In genomic region chr7:46742608-46743000, GRCh38 we compare ENCODE assay signal across 17 cellular contexts.
DNase-seq lines count a peak whose midpoint lies in the region; ATAC-seq and TF ChIP-seq lines count a peak whose summit lies in the region.
"Had no signal": no experiment of that assay in that cellular context is flagged by ENCODE, and none has a peak within 500 bp of the region (broad histone marks: within the 10 kb centered on the region; RNA-seq: fewer than 3 reads in every experiment).

No MANE protein-coding gene starts in this region.

- H3K27ac ChIP-seq in mammary epithelial cell (ENCODE audit: insufficient read depth, low read depth, low read length) (no peak overlapping the region), breast epithelium (no peak overlapping the region), trophoblast cell (ENCODE audit: low read depth, low read length) (no peak overlapping the region)
- H3K27ac ChIP-seq: BLaER1 had no signal

- peaks cover 3% of the 10 kb centered on the region for H3K79me1 ChIP-seq in trophoblast cell (ENCODE audit: low read length)

- no peaks in the 10 kb centered on the region for H4K20me1 ChIP-seq in mammary epithelial cell (ENCODE audit: insufficient read depth, low read length)
- H4K20me1 ChIP-seq: BLaER1 had no signal

- TF ChIP-seq CTCF in mammary epithelial cell (conservative IDR thresholded peaks at IDR 0.05 in 1 of 2, IDR thresholded peaks at IDR 0.05 in 1 of 2; ENCODE audit: extremely low read depth in 1 of 2, insufficient read depth in 1 of 2, low read depth in 1 of 2, low read length in 2 of 2) (no peak), breast epithelium (IDR thresholded peaks at IDR 0.05) (no peak), fibroblast of villous mesenchyme (IDR thresholded peaks at IDR 0.05; ENCODE audit: insufficient read depth, low read depth, low read length) (no peak)

- intact Hi-C loops in mammary epithelial cell (cut with micrococcal nuclease): no loop called here
- intact Hi-C loops in breast epithelium (cut with DNase I; ENCODE audit: low total_unique reads): no loop called here

- H3K36me3 ChIP-seq in mammary epithelial cell (ENCODE audit: insufficient read depth, low read length): no peaks in the 10 kb centered on the region
- H3K36me3 ChIP-seq in breast epithelium: no peaks in the 10 kb centered on the region
- no peaks in the 10 kb centered on the region for H3K36me3 ChIP-seq in trophoblast cell (ENCODE audit: control insufficient read depth in 1 of 2, insufficient read depth in 2 of 2, low read length in 2 of 2)
- H3K36me3 ChIP-seq: BLaER1 had no signal

- no peaks in the 10 kb centered on the region for H3K4me1 ChIP-seq in mammary epithelial cell (ENCODE audit: insufficient read depth, low read length)
- no peaks in the 10 kb centered on the region for H3K4me1 ChIP-seq in breast epithelium
- peaks cover 2% of the 10 kb centered on the region in 2 experiments for H3K4me1 ChIP-seq in trophoblast cell (ENCODE audit: control insufficient read depth in 1 of 2, insufficient read depth in 2 of 2, low read length in 2 of 2)

- no peak overlapping the region for H4K8ac ChIP-seq in trophoblast cell (ENCODE audit: low read depth, low read length)

- H3K9me3 ChIP-seq in mammary epithelial cell (replicated peaks; ENCODE audit: insufficient read depth, low read length) (no peaks in the 10 kb centered on the region), breast epithelium (no peaks in the 10 kb centered on the region), trophoblast cell (ENCODE audit: insufficient read depth, low read depth, low read length) (no peaks in the 10 kb centered on the region)
- H3K9me3 ChIP-seq: BLaER1 had no signal

- H4K91ac ChIP-seq in trophoblast cell (ENCODE audit: low read depth, low read length): no peak overlapping the region

- H3K4me3 ChIP-seq in mammary epithelial cell (replicated peaks in 1 of 3; ENCODE audit: insufficient read depth in 1 of 3, low read depth in 2 of 3, low read length in 3 of 3): no peak overlapping the region
- H3K4me3 ChIP-seq in breast epithelium: no peak overlapping the region
- H3K4me3 ChIP-seq in fibroblast of villous mesenchyme (ENCODE audit: low read depth, low read length): no peak overlapping the region
- H3K4me3 ChIP-seq in trophoblast cell (ENCODE audit: low read depth, low read length): no peak overlapping the region
- H3K4me3 ChIP-seq: BLaER1 had no signal

- ATAC-seq in HG03460 (IDR thresholded peaks at IDR 0.05; ENCODE audit: unreplicated experiment) (no peak), GM21423 (IDR thresholded peaks at IDR 0.05; ENCODE audit: unreplicated experiment) (no peak), GM18517 (IDR thresholded peaks at IDR 0.05; ENCODE audit: unreplicated experiment) (no peak)
- ATAC-seq: HepG2 had no signal

- H3K27me3 ChIP-seq in mammary epithelial cell (ENCODE audit: insufficient read depth, low read length): no peaks in the 10 kb centered on the region
- no peaks in the 10 kb centered on the region for H3K27me3 ChIP-seq in breast epithelium
- H3K27me3 ChIP-seq in trophoblast cell (ENCODE audit: insufficient read depth, low read length): no peaks in the 10 kb centered on the region
- H3K27me3 ChIP-seq: BLaER1 had no signal

- H3K23ac ChIP-seq in trophoblast cell (ENCODE audit: low read length): no peak overlapping the region

- H3K4ac ChIP-seq in trophoblast cell (ENCODE audit: low read depth, low read length): no peak overlapping the region

- H3K79me2 ChIP-seq in mammary epithelial cell (ENCODE audit: insufficient read depth, low read length): no peaks in the 10 kb centered on the region
- H3K79me2 ChIP-seq in trophoblast cell (ENCODE audit: control insufficient read depth, insufficient read depth, low read length, poor library complexity): no peaks in the 10 kb centered on the region

- dilution Hi-C loops in mammary epithelial cell (cut with HindIII; ENCODE audit: low sequenced_read_pairs): no loop called here

- no peak overlapping the region for H2BK5ac ChIP-seq in trophoblast cell (ENCODE audit: low read depth, low read length, poor library complexity)

- H3K14ac ChIP-seq in trophoblast cell (ENCODE audit: low read length): no peak overlapping the region

- H3K4me2 ChIP-seq in mammary epithelial cell (ENCODE audit: insufficient read depth, low read depth, low read length) (no peak overlapping the region), trophoblast cell (ENCODE audit: low read length) (no peak overlapping the region)
- H3K4me2 ChIP-seq: BLaER1 had no signal

- H2BK12ac ChIP-seq in trophoblast cell (ENCODE audit: low read length): peak overlapping the region; percentile 49

- no peak for TF ChIP-seq POLR2A in breast epithelium (IDR thresholded peaks at IDR 0.05)

- WGBS in mammary epithelial cell (ENCODE audit: low coverage, missing lambda C conversion rate): 83% methylated on average over 6 of the region's 6 CpGs
- no CpG with 5 or more reads among the region's 6 CpGs for WGBS in trophoblast cell (ENCODE audit: extremely low coverage, insufficient coverage, insufficient read length)

- H3K9ac ChIP-seq in mammary epithelial cell (ENCODE audit: insufficient read depth, low read length): no peak overlapping the region
- no peak overlapping the region for H3K9ac ChIP-seq in trophoblast cell (ENCODE audit: low read length)
- H3K9ac ChIP-seq: BLaER1 had no signal

- no peak overlapping the region for H2AK5ac ChIP-seq in trophoblast cell (ENCODE audit: low read length)

- H2BK120ac ChIP-seq in trophoblast cell (ENCODE audit: insufficient read depth, low read length, poor library complexity): peak overlapping the region; percentile 33

- no TSS peak for BruUV-seq in mammary epithelial cell (replicated peaks; lab: Mats Ljungman, UMichigan)

- H2AFZ ChIP-seq in mammary epithelial cell (ENCODE audit: low read depth, low read length) (peak overlapping the region; percentile 7), trophoblast cell (ENCODE audit: insufficient read depth, low read length, poor library complexity) (no peak overlapping the region)

- H4K12ac ChIP-seq in trophoblast cell (ENCODE audit: low read depth, low read length): no peak overlapping the region

- DNase-seq in mammary epithelial cell (no peak), breast epithelium (ENCODE audit: low spot score in 2 of 2) (no peak), fibroblast of villous mesenchyme (ENCODE audit: low read depth) (peak; percentile 48), trophoblast cell (no peak)
- no peak for DNase-seq in activated CD4-positive, CD25-positive, alpha-beta regulatory T cell (lab: John Stamatoyannopoulos, UW)
- DNase-seq: 8988T; CD4-positive, alpha-beta memory T cell; DMS153; DMS79; GDM1; GOT3; H9 had no signal

- CTCF ChIA-PET in mammary epithelial cell (lab: Charles Lee; ENCODE audit: low non-redundant PET): no interaction called here

- no peak overlapping the region for H3K18ac ChIP-seq in trophoblast cell (ENCODE audit: low read length)

- in situ Hi-C loops in mammary epithelial cell (cut with MboI; ENCODE audit: low sequenced_read_pairs in 2 of 2): no loop called here
